ENCODE assay signal across 29 cellular contexts in the genomic region with DNA sequence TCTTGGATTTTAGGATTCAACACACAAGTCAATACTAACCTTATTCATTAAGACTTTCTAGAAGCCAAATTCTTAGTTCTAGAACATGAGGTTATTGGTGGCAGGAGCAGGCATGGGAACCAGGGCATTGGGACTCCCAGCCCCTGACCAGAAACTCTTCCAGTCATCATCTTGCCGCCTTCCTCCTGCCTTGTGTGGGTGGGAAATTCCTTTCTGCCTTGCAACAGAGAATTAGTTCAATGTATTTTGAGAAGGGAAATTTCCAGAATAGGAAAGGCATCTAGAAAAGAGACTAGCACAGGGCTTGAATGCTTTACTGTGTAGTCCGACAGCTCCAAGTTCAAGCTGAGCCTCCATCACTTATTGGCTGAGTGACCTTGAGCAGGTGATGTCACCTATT. TPM values are rescaled to one million over a fixed set of nuclear protein-coding genes. Genes with fewer than 3 reads are reported as not detected.
"Had no signal": no experiment of that assay in that cellular context is flagged by ENCODE, and none has a peak within 500 bp of the region (broad histone marks: within the 10 kb centered on the region; RNA-seq: fewer than 3 reads in every experiment).

No MANE protein-coding gene starts in this region.

- ATAC-seq: activated CD4-positive, CD25-positive, alpha-beta regulatory T cell treated with anti-CD3 and anti-CD28 coated beads, Interleukin-2, amount 50 U/mL, for 24 hours; activated CD8-positive, alpha-beta T cell treated with anti-CD3 and anti-CD28 coated beads for 36 hours; K562; Panc1; Right ventricle myocardium inferior had no signal

- H3K27me3 ChIP-seq: ascending aorta had no signal

- H3K9me3 ChIP-seq: ascending aorta, SK-N-SH had no signal

- H3K4me3 Mint-ChIP-seq: activated CD8-positive, alpha-beta T cell treated with anti-CD3 and anti-CD28 coated beads for 36 hours; activated naive CD4-positive, alpha-beta T cell treated with anti-CD3 and anti-CD28 coated beads, Interleukin-2, amount 50 U/mL, for 24 hours; activated T-helper 1 cell treated with anti-CD3 and anti-CD28 coated beads, Interleukin-12 subunit alpha, Interleukin-12 subunit beta, Interleukin-2, Interleukin-4 antibody, amounts not matched to agents 30 ng/mL and 10 ng/mL and 1 ng/mL, durations not matched to agents 14 hours and 24 hours and 36 hours; brain had no signal

- H3K27ac ChIP-seq: ascending aorta had no signal

- H3K27ac Mint-ChIP-seq: activated CD8-positive, alpha-beta T cell treated with anti-CD3 and anti-CD28 coated beads for 36 hours; activated naive CD4-positive, alpha-beta T cell treated with anti-CD3 and anti-CD28 coated beads, Interleukin-2, amount 50 U/mL, for 24 hours; activated T-helper 1 cell treated with anti-CD3 and anti-CD28 coated beads, Interleukin-12 subunit alpha, Interleukin-12 subunit beta, Interleukin-2, Interleukin-4 antibody, amounts not matched to agents 30 ng/mL and 10 ng/mL and 1 ng/mL, durations not matched to agents 14 hours and 24 hours and 36 hours; brain had no signal

- DNase-seq: activated CD4-positive, alpha-beta T cell treated with anti-CD3 and anti-CD28 coated beads for 4 hours; activated CD8-positive, alpha-beta memory T cell treated with anti-CD3 and anti-CD28 coated beads, Interleukin-2, amount 50 U/mL, for 4 hours; activated CD8-positive, alpha-beta T cell treated with anti-CD3 and anti-CD28 coated beads for 36 hours; activated effector memory CD4-positive, alpha-beta T cell treated with Interleukin-2 at 50 U/mL for 16 hours; activated naive CD4-positive, alpha-beta T cell; amniotic stem cell; Karpas-422; MM.1S; NCI-H1105; NCI-H1436; NCI-H1694 treated with DMSO at 0.1 percent for 48 hours; NCI-H2029 treated with DMSO at 0.1 percent for 48 hours; NCI-H510A treated with DMSO at 0.1 percent for 48 hours; NCI-H69; NK-92 treated with Interleukin-12 subunit alpha and Interleukin-12 subunit beta, amount 100 ng/mL, for 24 hours; OCI-M1; RPMI8226; SK-N-SH; T-helper 1 cell had no signal

- H3K4me2 ChIP-seq: SK-N-SH had no signal

- H3K9ac ChIP-seq: SK-N-SH had no signal

- H3K36me3 Mint-ChIP-seq: activated naive CD4-positive, alpha-beta T cell treated with anti-CD3 and anti-CD28 coated beads, Interleukin-2, amount 50 U/mL, for 24 hours; brain had no signal

- H3K4me1 ChIP-seq: ascending aorta had no signal

- H3K9me3 Mint-ChIP-seq: activated CD8-positive, alpha-beta T cell treated with anti-CD3 and anti-CD28 coated beads for 36 hours; activated naive CD4-positive, alpha-beta T cell treated with anti-CD3 and anti-CD28 coated beads, Interleukin-2, amount 50 U/mL, for 24 hours; activated T-helper 1 cell treated with anti-CD3 and anti-CD28 coated beads, Interleukin-12 subunit alpha, Interleukin-12 subunit beta, Interleukin-2, Interleukin-4 antibody, amounts not matched to agents 30 ng/mL and 10 ng/mL and 1 ng/mL, durations not matched to agents 14 hours and 24 hours and 36 hours had no signal

- H3K36me3 ChIP-seq: ascending aorta had no signal

- H3K4me3 ChIP-seq: ascending aorta, K562 had no signal

RNA-seq across cellular contexts. Expression of gene GRHL3, which starts 8.7 kb away (rescaled TPM):
- total RNA-seq: activated CD8-positive, alpha-beta T cell treated with anti-CD3 and anti-CD28 coated beads for 36 hours; activated T-helper 1 cell treated with anti-CD3 and anti-CD28 coated beads, Interleukin-12 subunit alpha, Interleukin-12 subunit beta, Interleukin-2, Interleukin-4 antibody, amounts not matched to agents 30 ng/mL and 10 ng/mL and 1 ng/mL, durations not matched to agents 14 hours and 24 hours and 36 hours; ascending aorta; cardiac septum; K562; Right ventricle myocardium inferior; T-helper 2 cell treated with Interferon-gamma antibody and Interleukin-4, amounts not matched to agents 100 ng/mL and 5 ng/mL, for 36 hours had no signal
